In genomic region chr1:2129256-2129943, GRCh38 we compare ENCODE assay signal across 20 cellular contexts.
"Had no signal": no experiment of that assay in that cellular context is flagged by ENCODE, and none has a peak within 500 bp of the region (broad histone marks: within the 10 kb centered on the region; RNA-seq: fewer than 3 reads in every experiment).

No MANE protein-coding gene starts in this region.

- H3K27me3 ChIP-seq: colonic mucosa had no signal

- H3K4me1 ChIP-seq: colonic mucosa had no signal

- H3K9me3 ChIP-seq: colonic mucosa, tibial nerve had no signal

- H3K27ac ChIP-seq: colonic mucosa, tibial nerve had no signal

- H3K4me3 ChIP-seq: colonic mucosa, tibial nerve had no signal

- DNase-seq: activated B cell treated with CpG ODN at 0.5 μM for 24 hours; activated CD4-positive, alpha-beta memory T cell treated with anti-CD3 and anti-CD28 coated beads for 36 hours; activated CD4-positive, alpha-beta T cell treated with anti-CD3 and anti-CD28 coated beads for 4 hours; activated gamma-delta T cell treated with Interleukin-2 at 50 U/mL for 16 hours; activated T-cell treated with anti-CD3 and anti-CD28 coated beads for 4 hours; central memory CD4-positive, alpha-beta T cell; colonic mucosa; foreskin melanocyte; glutamatergic neuron; hypothalamus; mesendoderm; stimulated activated CD4-positive, alpha-beta T cell treated with anti-CD3 and anti-CD28 coated beads, Interleukin-12 subunit alpha, Interleukin-12 subunit beta, amount 100 ng/mL, for 4 hours; stimulated activated CD4-positive, alpha-beta T cell treated with anti-CD3 and anti-CD28 coated beads, Interleukin-1b, Interleukin-23, amount 100 ng/mL, for 48 hours; stimulated activated naive CD8-positive, alpha-beta T cell treated with anti-CD3 and anti-CD28 coated beads, Interleukin-15, Interleukin-2, amounts not matched to agents 100 U/mL and 50 U/mL, for 24 hours; substantia nigra; T-cell had no signal

- H3K27me3 Mint-ChIP-seq: activated B cell treated with CpG ODN at 0.5 μM for 24 hours; activated CD4-positive, alpha-beta memory T cell treated with anti-CD3 and anti-CD28 coated beads for 36 hours; activated naive CD8-positive, alpha-beta T cell; naive thymus-derived CD8-positive, alpha-beta T cell; T-cell had no signal

- H3K9me3 Mint-ChIP-seq: activated B cell treated with CpG ODN at 0.5 μM for 24 hours; activated CD4-positive, alpha-beta memory T cell treated with anti-CD3 and anti-CD28 coated beads for 36 hours; activated T-helper 1 cell treated with anti-CD3 and anti-CD28 coated beads, Interleukin-12 subunit alpha, Interleukin-12 subunit beta, Interleukin-2, Interleukin-4 antibody, amounts not matched to agents 30 ng/mL and 10 ng/mL and 1 ng/mL, durations not matched to agents 14 hours and 24 hours and 36 hours; naive thymus-derived CD8-positive, alpha-beta T cell; T-cell had no signal

- H3K36me3 Mint-ChIP-seq: activated CD4-positive, alpha-beta memory T cell treated with anti-CD3 and anti-CD28 coated beads for 36 hours; activated naive CD8-positive, alpha-beta T cell; naive thymus-derived CD8-positive, alpha-beta T cell; T-cell had no signal

- H3K4me3 Mint-ChIP-seq: activated B cell treated with CpG ODN at 0.5 μM for 24 hours; activated CD4-positive, alpha-beta memory T cell treated with anti-CD3 and anti-CD28 coated beads for 36 hours; activated naive CD8-positive, alpha-beta T cell; activated T-helper 1 cell treated with anti-CD3 and anti-CD28 coated beads, Interleukin-12 subunit alpha, Interleukin-12 subunit beta, Interleukin-2, Interleukin-4 antibody, amounts not matched to agents 30 ng/mL and 10 ng/mL and 1 ng/mL, durations not matched to agents 14 hours and 24 hours and 36 hours; naive thymus-derived CD8-positive, alpha-beta T cell; T-cell had no signal

- H3K36me3 ChIP-seq: colonic mucosa, tibial nerve had no signal

- ATAC-seq: naive thymus-derived CD8-positive, alpha-beta T cell; stimulated activated naive CD8-positive, alpha-beta T cell treated with anti-CD3 and anti-CD28 coated beads, Interleukin-15, Interleukin-2, amounts not matched to agents 100 U/mL and 50 U/mL, for 24 hours; T-cell had no signal

- H3K27ac Mint-ChIP-seq: activated B cell treated with CpG ODN at 0.5 μM for 24 hours; activated CD4-positive, alpha-beta memory T cell treated with anti-CD3 and anti-CD28 coated beads for 36 hours; activated naive CD8-positive, alpha-beta T cell; activated T-helper 1 cell treated with anti-CD3 and anti-CD28 coated beads, Interleukin-12 subunit alpha, Interleukin-12 subunit beta, Interleukin-2, Interleukin-4 antibody, amounts not matched to agents 30 ng/mL and 10 ng/mL and 1 ng/mL, durations not matched to agents 14 hours and 24 hours and 36 hours; naive thymus-derived CD8-positive, alpha-beta T cell; T-cell had no signal
